In the genomic region with DNA sequence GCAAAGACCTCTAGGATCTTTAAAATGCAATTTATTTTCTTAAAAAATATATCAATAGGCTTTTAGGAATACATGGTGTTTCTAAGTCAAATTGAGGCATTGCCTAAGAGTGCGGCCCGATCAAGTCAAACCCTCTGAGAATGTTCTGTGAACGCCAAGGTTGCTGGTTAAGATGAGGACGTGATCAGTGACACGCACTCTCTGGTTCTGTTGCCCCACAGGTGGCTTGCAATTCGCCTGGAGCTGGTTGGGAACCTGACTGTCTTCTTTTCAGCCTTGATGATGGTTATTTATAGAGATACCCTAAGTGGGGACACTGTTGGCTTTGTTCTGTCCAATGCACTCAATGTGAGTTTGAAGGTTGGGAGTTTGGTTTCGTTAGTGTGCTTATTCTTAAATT, we compare ENCODE assay signal across 25 cellular contexts.
"Had no signal": no experiment of that assay in that cellular context is flagged by ENCODE, and none has a peak within 500 bp of the region (broad histone marks: within the 10 kb centered on the region; RNA-seq: fewer than 3 reads in every experiment).

No MANE protein-coding gene starts in this region.

- H3K27ac ChIP-seq: colonic mucosa, epithelial cell of prostate, esophagus squamous epithelium, gastrocnemius medialis, heart right ventricle, left lung, lower lobe of right lung had no signal

- ATAC-seq: effector memory CD8-positive, alpha-beta T cell; esophagus mucosa; gastrocnemius medialis; heart right ventricle; left cardiac atrium; left lung; left ventricle myocardium superior; lower lobe of right lung had no signal

- H3K4me3 ChIP-seq: colonic mucosa, esophagus squamous epithelium, gastrocnemius medialis, heart right ventricle, left lung, lower lobe of right lung had no signal

- H3K36me3 ChIP-seq: colonic mucosa, esophagus squamous epithelium, gastrocnemius medialis, heart right ventricle, left lung, lower lobe of right lung had no signal

- DNase-seq: colonic mucosa; cortex of kidney; effector CD8-positive, alpha-beta T cell; effector memory CD8-positive, alpha-beta T cell; endodermal cell; erythroblast; esophagus squamous epithelium; foreskin fibroblast; foreskin melanocyte; gastrocnemius medialis; glutamatergic neuron; head of caudate nucleus; heart right ventricle; hippocampal formation; left cardiac atrium; left lung; left ventricle myocardium superior; lower lobe of right lung; mesendoderm; midbrain had no signal

- H3K27me3 ChIP-seq: colonic mucosa, esophagus squamous epithelium, gastrocnemius medialis, heart right ventricle, left lung had no signal

- H3K9me3 ChIP-seq: colonic mucosa, esophagus squamous epithelium, gastrocnemius medialis, heart right ventricle, left lung, lower lobe of right lung had no signal

- H3K4me1 ChIP-seq: colonic mucosa had no signal

- FAIRE-seq: endometrium, islet of Langerhans, keratinocyte had no signal
